In genomic region chr7:85135931-85136330, GRCh38 we compare ENCODE assay signal across 12 cellular contexts. TPM values are rescaled to one million over a fixed set of nuclear protein-coding genes. Genes with fewer than 3 reads are reported as not detected.
DNase-seq lines count a peak whose midpoint lies in the region; ATAC-seq and TF ChIP-seq lines count a peak whose summit lies in the region.
"Had no signal": no experiment of that assay in that cellular context is flagged by ENCODE, and none has a peak within 500 bp of the region (broad histone marks: within the 10 kb centered on the region; RNA-seq: fewer than 3 reads in every experiment).

No MANE protein-coding gene starts in this region.

- H3K27me3 ChIP-seq in RWPE2 (ENCODE audit: insufficient read depth, poor library complexity, severe bottlenecking) (no peaks in the 10 kb centered on the region), fibroblast of lung (ENCODE audit: control insufficient read depth, insufficient read depth, low read length) (no peaks in the 10 kb centered on the region), suprapubic skin (no peaks in the 10 kb centered on the region)

- DNase-seq in EL, result peak; percentile 92
- DNase-seq in RWPE2 (ENCODE audit: low spot score), result no peak
- DNase-seq in fibroblast of lung (ENCODE audit: low read depth in 2 of 2), result peak; percentile 39 to 92
- DNase-seq in pulmonary artery endothelial cell (ENCODE audit: low read depth, low spot score), result peak; percentile 11
- DNase-seq in suprapubic skin (ENCODE audit: low spot score in 2 of 2), result no peak
- DNase-seq in stimulated activated CD4-positive, alpha-beta T cell treated with anti-CD3 and anti-CD28 coated beads, Interleukin-2, amount 100 ng/mL, for 24 hours, result no peak
- DNase-seq: H7; MV-4-11; stimulated activated CD4-positive, alpha-beta T cell treated with anti-CD3 and anti-CD28 coated beads, Interleukin-4, amount 100 ng/mL, for 24 hours; stimulated activated naive CD4-positive, alpha-beta T cell treated with Interleukin-2 at 50 U/mL for 16 hours had no signal

- H2AFZ ChIP-seq in fibroblast of lung (ENCODE audit: low read length), result no peak overlapping the region

- WGBS in suprapubic skin, result 38% methylated on average over 2 of the region's 2 CpGs

- peaks cover 18% of the 10 kb centered on the region for H3K4me1 ChIP-seq in RWPE2 (ENCODE audit: insufficient read depth, poor library complexity, severe bottlenecking)
- H3K4me1 ChIP-seq in fibroblast of lung (ENCODE audit: control insufficient read depth, extremely low read depth, insufficient read depth, low read length), result peaks cover 2% of the 10 kb centered on the region
- no peaks in the 10 kb centered on the region for H3K4me1 ChIP-seq in suprapubic skin

- H3K9me3 ChIP-seq in RWPE2 (ENCODE audit: severe bottlenecking) (no peaks in the 10 kb centered on the region), fibroblast of lung (ENCODE audit: control insufficient read depth, insufficient read depth, low read depth, low read length) (no peaks in the 10 kb centered on the region), suprapubic skin (no peaks in the 10 kb centered on the region)

- H4K20me1 ChIP-seq in fibroblast of lung (ENCODE audit: control insufficient read depth, extremely low read depth, insufficient read depth, low read length), result no peaks in the 10 kb centered on the region

- H3K4me3 ChIP-seq in RWPE2 (ENCODE audit: severe bottlenecking), result no peak overlapping the region
- H3K4me3 ChIP-seq in fibroblast of lung (replicated peaks in 1 of 4; ENCODE audit: control extremely low read depth in 1 of 4, insufficient read depth in 1 of 4, low read depth in 3 of 4, low read length in 4 of 4), result no peak overlapping the region
- H3K4me3 ChIP-seq in suprapubic skin, result no peak overlapping the region

- no peak for TF ChIP-seq CTCF in RWPE2 (IDR thresholded peaks at IDR 0.05; ENCODE audit: poor library complexity, severe bottlenecking)
- TF ChIP-seq CTCF in fibroblast of lung (conservative IDR thresholded peaks at IDR 0.05 in 1 of 2, IDR thresholded peaks at IDR 0.05 in 1 of 2; ENCODE audit: low read depth in 1 of 2, low read length in 2 of 2), result no peak
- TF ChIP-seq CTCF in suprapubic skin (IDR thresholded peaks at IDR 0.05), result no peak

- TF ChIP-seq EP300 in suprapubic skin (IDR thresholded peaks at IDR 0.05), result no peak

- ATAC-seq in RWPE2 (ENCODE audit: low read depth) (peak; percentile 99), HG03469 (IDR thresholded peaks at IDR 0.05; ENCODE audit: unreplicated experiment) (no peak), GM21360 (IDR thresholded peaks at IDR 0.05; ENCODE audit: unreplicated experiment) (no peak)

- H3K4me2 ChIP-seq in fibroblast of lung (ENCODE audit: extremely low read depth, insufficient read depth, low read length), result no peak overlapping the region

- TF ChIP-seq POLR2A in suprapubic skin (IDR thresholded peaks at IDR 0.05), result no peak

- H3K9ac ChIP-seq in fibroblast of lung (ENCODE audit: insufficient read depth, low read length), result no peak overlapping the region

- no peaks in the 10 kb centered on the region for H3K79me2 ChIP-seq in fibroblast of lung (ENCODE audit: control insufficient read depth, insufficient read depth, low read length)

- H3K36me3 ChIP-seq in RWPE2 (ENCODE audit: low read depth) (no peaks in the 10 kb centered on the region), fibroblast of lung (ENCODE audit: control insufficient read depth, insufficient read depth, low read length) (no peaks in the 10 kb centered on the region), suprapubic skin (no peaks in the 10 kb centered on the region)

- peak overlapping the region; percentile 90 for H3K27ac ChIP-seq in RWPE2 (ENCODE audit: poor library complexity, severe bottlenecking)
- H3K27ac ChIP-seq in fibroblast of lung (ENCODE audit: insufficient read depth, low read length), result no peak overlapping the region
- no peak overlapping the region for H3K27ac ChIP-seq in suprapubic skin

RNA-seq across cellular contexts. Expression of gene SEMA3D, which starts 50.9 kb away (rescaled TPM):
- total RNA-seq in fibroblast of lung (4.6 and 12.1 TPM in 2 replicates), pulmonary artery endothelial cell (0.95 and 1.8 TPM in 2 replicates), suprapubic skin (1 to 10 TPM; 1.9 to 5.9 (median 3.6) TPM)
- polyA plus RNA-seq in fibroblast of lung, result 4.1 and 13.6 TPM in 2 replicates
- polyA plus RNA-seq in fibroblast of lung (2012), result 1.9 and 6.8 TPM in 2 replicates
- 1.4 and 8.4 TPM in 2 replicates for polyA minus RNA-seq in fibroblast of lung (ENCODE audit: low replicate concordance)

Comparison
In these comparisons a context has a peak if more than half of its experiments do, and no peak if none do; other contexts are left out.
1. DNase-seq: peak in EL (single experiment), fibroblast of lung (2 of 2) and pulmonary artery endothelial cell (single experiment); none in RWPE2 (single experiment), suprapubic skin (0 of 2) and stimulated activated CD4-positive, alpha-beta T cell treated with anti-CD3 and anti-CD28 coated beads, Interleukin-2, amount 100 ng/mL, for 24 hours (0 of 2).